8 cellular contexts compared by ENCODE assay signal in the genomic region with DNA sequence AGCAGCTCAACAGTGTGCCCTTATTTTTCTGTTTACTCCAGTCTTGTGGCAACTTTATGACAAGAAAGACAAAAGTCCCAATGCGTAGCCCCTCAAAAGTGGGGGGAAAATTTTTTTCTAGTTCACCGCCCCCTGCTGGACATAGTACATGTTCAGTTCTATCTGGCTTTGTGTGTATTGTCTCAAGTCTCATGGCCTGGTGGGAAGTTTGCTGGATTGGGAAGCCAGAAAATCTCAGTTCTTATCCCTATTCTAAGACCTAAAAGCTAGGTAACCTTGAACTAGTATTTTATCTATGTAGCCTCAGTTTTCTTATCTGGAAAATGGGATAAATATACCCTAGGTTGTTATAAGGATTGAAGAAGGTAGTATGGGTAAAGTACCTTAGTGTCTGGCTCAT. TPM values are rescaled to one million over a fixed set of nuclear protein-coding genes. Genes with fewer than 3 reads are reported as not detected.
A peak's percentile ranks its signal among the peaks of the same experiment; 100 is the strongest.
DNase-seq lines count a peak whose midpoint lies in the region; ATAC-seq and TF ChIP-seq lines count a peak whose summit lies in the region.

No MANE protein-coding gene starts in this region.

- peaks cover 3 to 29% (median 3%) of the 10 kb centered on the region in 3 donors for H3K4me1 ChIP-seq in gastroesophageal sphincter

- no peaks in the 10 kb centered on the region for H3K9me3 Mint-ChIP-seq in stimulated activated naive CD8-positive, alpha-beta T cell treated with anti-CD3 and anti-CD28 coated beads, Interleukin-15, amount 100 ng/mL, for 72 hours

- no peak overlapping the region for H3K4me3 ChIP-seq in gastroesophageal sphincter

- TF ChIP-seq POLR2A in gastroesophageal sphincter (IDR thresholded peaks at IDR 0.05), result no peak

- no peaks in the 10 kb centered on the region for H3K27me3 Mint-ChIP-seq in stimulated activated naive CD8-positive, alpha-beta T cell treated with anti-CD3 and anti-CD28 coated beads, Interleukin-15, amount 100 ng/mL, for 72 hours

- TF ChIP-seq EP300 in gastroesophageal sphincter (IDR thresholded peaks at IDR 0.05), result no peak

- no peaks in the 10 kb centered on the region for H3K4me1 Mint-ChIP-seq in stimulated activated naive CD8-positive, alpha-beta T cell treated with anti-CD3 and anti-CD28 coated beads, Interleukin-15, amount 100 ng/mL, for 72 hours

- H3K9me3 ChIP-seq in gastroesophageal sphincter, result no peaks in the 10 kb centered on the region

- H3K4me3 Mint-ChIP-seq in stimulated activated naive CD8-positive, alpha-beta T cell treated with anti-CD3 and anti-CD28 coated beads, Interleukin-15, amount 100 ng/mL, for 72 hours, result no peak overlapping the region

- peaks cover 5 to 66% of the 10 kb centered on the region in 2 donors for H3K36me3 ChIP-seq in gastroesophageal sphincter

- no peak for ATAC-seq in stimulated activated naive CD8-positive, alpha-beta T cell treated with anti-CD3 and anti-CD28 coated beads, Interleukin-15, Interleukin-2, amounts not matched to agents 100 U/mL and 50 U/mL, for 24 hours
- no peak for ATAC-seq in stimulated activated naive CD8-positive, alpha-beta T cell treated with anti-CD3 and anti-CD28 coated beads, Interleukin-15, amount 100 ng/mL, for 72 hours
- ATAC-seq in gastroesophageal sphincter, result no peak
- no peak for ATAC-seq in GM18519 (IDR thresholded peaks at IDR 0.05; ENCODE audit: low FRiP score, unreplicated experiment)

- H3K27ac ChIP-seq in gastroesophageal sphincter, result no peak overlapping the region

- no peak overlapping the region for H3K27ac Mint-ChIP-seq in stimulated activated naive CD8-positive, alpha-beta T cell treated with anti-CD3 and anti-CD28 coated beads, Interleukin-15, amount 100 ng/mL, for 72 hours

- WGBS in gastroesophageal sphincter (ENCODE audit: low coverage in 1 of 2), 2 donors, result 94 to 100% methylated on average over 2 of the region's 2 CpGs

- DNase-seq in stimulated activated naive CD8-positive, alpha-beta T cell treated with anti-CD3 and anti-CD28 coated beads, Interleukin-15, Interleukin-2, amounts not matched to agents 100 U/mL and 50 U/mL, for 24 hours, result peak; percentile 47
- DNase-seq in stimulated activated naive CD8-positive, alpha-beta T cell treated with anti-CD3 and anti-CD28 coated beads, Interleukin-15, amount 100 ng/mL, for 72 hours, result no peak
- peak; percentile 41 for DNase-seq in activated CD4-positive, alpha-beta T cell treated with anti-CD3 and anti-CD28 coated beads, Interleukin-2, amount 50 U/mL, for 1 hour
- DNase-seq in NCI-H524 (lab: John Stamatoyannopoulos, UW), result no peak
- no peak for DNase-seq in C1 segment of cervical spinal cord (lab: John Stamatoyannopoulos, UW)
- DNase-seq in mucosa of gallbladder (ENCODE audit: low spot score), result no peak

- H3K27me3 ChIP-seq in gastroesophageal sphincter, result no peaks in the 10 kb centered on the region

- peak; percentile 11 to 28 (median 24) for TF ChIP-seq CTCF in gastroesophageal sphincter (IDR thresholded peaks at IDR 0.05)

RNA-seq across cellular contexts. Expression of a gene that starts 55.8 kb away (rescaled TPM):
- total RNA-seq in gastroesophageal sphincter (10 to 100 TPM; 13.6 to 21.3 (median 17.2) TPM), mucosa of gallbladder (22.8 TPM)

RNA-seq across cellular contexts. Expression of a gene that starts 56.9 kb away (rescaled TPM):
- total RNA-seq in gastroesophageal sphincter (10 to 100 TPM; 15.5 to 24.5 (median 19.0) TPM), mucosa of gallbladder (29.9 TPM)

Comparison
In these comparisons a context has a peak if more than half of its experiments do, and no peak if none do; other contexts are left out.
1. DNase-seq: peak in stimulated activated naive CD8-positive, alpha-beta T cell treated with anti-CD3 and anti-CD28 coated beads, Interleukin-15, Interleukin-2, amounts not matched to agents 100 U/mL and 50 U/mL, for 24 hours (single experiment) and activated CD4-positive, alpha-beta T cell treated with anti-CD3 and anti-CD28 coated beads, Interleukin-2, amount 50 U/mL, for 1 hour (single experiment); none in stimulated activated naive CD8-positive, alpha-beta T cell treated with anti-CD3 and anti-CD28 coated beads, Interleukin-15, amount 100 ng/mL, for 72 hours (0 of 2), NCI-H524 (0 of 2), C1 segment of cervical spinal cord (0 of 14) and mucosa of gallbladder (single experiment).